ENCODE assay signal across 8 cellular contexts in genomic region chr12:125186471-125187147, GRCh38. TPM values are rescaled to one million over a fixed set of nuclear protein-coding genes. Genes with fewer than 3 reads are reported as not detected.
DNase-seq lines count a peak whose midpoint lies in the region; FAIRE-seq and TF ChIP-seq lines count a peak whose summit lies in the region.

No MANE protein-coding gene starts in this region.

- no peak overlapping the region for H3K27ac Mint-ChIP-seq in activated naive CD8-positive, alpha-beta T cell
- H3K27ac Mint-ChIP-seq in activated naive CD8-positive, alpha-beta T cell treated with anti-CD3 and anti-CD28 coated beads for 36 hours = no peak overlapping the region
- H3K27ac Mint-ChIP-seq in type B pancreatic cell = no peak overlapping the region

- no peak overlapping the region for H3K9ac ChIP-seq in OCI-LY3 (ENCODE audit: low read length)
- H3K9ac ChIP-seq in kidney (ENCODE audit: low read length in 2 of 2) = no peak overlapping the region

- H3K4me1 ChIP-seq in OCI-LY3 (ENCODE audit: low read length) (peaks cover 17% of the 10 kb centered on the region), kidney (ENCODE audit: control insufficient read depth in 1 of 2, insufficient read depth in 1 of 2, low read depth in 1 of 2, low read length in 2 of 2) (peaks cover 0 to 15% of the 10 kb centered on the region in 2 donors)

- no peaks in the 10 kb centered on the region for H3K36me3 Mint-ChIP-seq in activated naive CD8-positive, alpha-beta T cell
- H3K36me3 Mint-ChIP-seq in activated naive CD8-positive, alpha-beta T cell treated with anti-CD3 and anti-CD28 coated beads for 36 hours = no peaks in the 10 kb centered on the region
- no peaks in the 10 kb centered on the region for H3K36me3 Mint-ChIP-seq in type B pancreatic cell

- peaks cover 23% of the 10 kb centered on the region for H3K27me3 ChIP-seq in OCI-LY3 (ENCODE audit: low read depth, low read length)

- no peaks in the 10 kb centered on the region for H3K9me3 ChIP-seq in OCI-LY3 (ENCODE audit: insufficient read depth, low read length)
- H3K9me3 ChIP-seq in kidney (ENCODE audit: control insufficient read depth in 1 of 2, low read length in 2 of 2) = no peaks in the 10 kb centered on the region

- TF ChIP-seq CTCF in OCI-LY3 (IDR thresholded peaks at IDR 0.05; ENCODE audit: low read depth, low read length) = no peak
- no peak for TF ChIP-seq CTCF in type B pancreatic cell (conservative IDR thresholded peaks at IDR 0.05)
- TF ChIP-seq CTCF in kidney (IDR thresholded peaks at IDR 0.05; ENCODE audit: borderline replicate concordance, extremely low read depth, insufficient read depth) = no peak

- H3K79me2 ChIP-seq in OCI-LY3 (ENCODE audit: low read length) = no peaks in the 10 kb centered on the region

- H3K4me3 ChIP-seq in OCI-LY3 (ENCODE audit: low read length) (peak overlapping the region; percentile 61; the same call in 1 of the 2 replicates), iPS-11a (ENCODE audit: low read depth, low read length) (peak overlapping the region; percentile 75), kidney (ENCODE audit: low read length in 2 of 2) (no peak overlapping the region)

- peaks cover 16% of the 10 kb centered on the region for H3K4me1 Mint-ChIP-seq in activated naive CD8-positive, alpha-beta T cell (ENCODE audit: low read depth)
- H3K4me1 Mint-ChIP-seq in activated naive CD8-positive, alpha-beta T cell treated with anti-CD3 and anti-CD28 coated beads for 36 hours = peaks cover 3% of the 10 kb centered on the region
- peaks cover 11% of the 10 kb centered on the region for H3K4me1 Mint-ChIP-seq in type B pancreatic cell (ENCODE audit: unreplicated experiment)

- H3K4me3 Mint-ChIP-seq in activated naive CD8-positive, alpha-beta T cell = peak overlapping the region; percentile 27
- no peak overlapping the region for H3K4me3 Mint-ChIP-seq in activated naive CD8-positive, alpha-beta T cell treated with anti-CD3 and anti-CD28 coated beads for 36 hours
- peak overlapping the region; percentile 68 for H3K4me3 Mint-ChIP-seq in type B pancreatic cell

- H2AFZ ChIP-seq in OCI-LY3 (ENCODE audit: low read depth, low read length) = no peak overlapping the region

- no peaks in the 10 kb centered on the region for H4K20me1 ChIP-seq in OCI-LY3 (ENCODE audit: insufficient read depth, low read length)

- peaks cover 38% of the 10 kb centered on the region for H3K27me3 Mint-ChIP-seq in activated naive CD8-positive, alpha-beta T cell
- H3K27me3 Mint-ChIP-seq in activated naive CD8-positive, alpha-beta T cell treated with anti-CD3 and anti-CD28 coated beads for 36 hours = peaks cover 83% of the 10 kb centered on the region
- peaks cover 83% of the 10 kb centered on the region for H3K27me3 Mint-ChIP-seq in type B pancreatic cell

- intact Hi-C loops in kidney (cut with DNase I) = no loop called here

- no peaks in the 10 kb centered on the region for H3K36me3 ChIP-seq in OCI-LY3 (replicated peaks; ENCODE audit: low read depth, low read length)
- no peaks in the 10 kb centered on the region for H3K36me3 ChIP-seq in kidney (ENCODE audit: control insufficient read depth in 1 of 2, insufficient read depth in 2 of 2, low read length in 2 of 2)

- no peak for FAIRE-seq in kidney (lab: Jason Lieb, UNC)

- H3K4me2 ChIP-seq in OCI-LY3 (ENCODE audit: low read length) = peak overlapping the region; percentile 41

- no peaks in the 10 kb centered on the region for H3K9me3 Mint-ChIP-seq in activated naive CD8-positive, alpha-beta T cell (ENCODE audit: low read depth)
- H3K9me3 Mint-ChIP-seq in activated naive CD8-positive, alpha-beta T cell treated with anti-CD3 and anti-CD28 coated beads for 36 hours = no peaks in the 10 kb centered on the region
- no peaks in the 10 kb centered on the region for H3K9me3 Mint-ChIP-seq in type B pancreatic cell

- no peak for DNase-seq in activated naive CD8-positive, alpha-beta T cell treated with anti-CD3 and anti-CD28 coated beads for 36 hours
- DNase-seq in type B pancreatic cell (ENCODE audit: extremely low spot score, unreplicated experiment) (no peak), AML-193 (lab: John Stamatoyannopoulos, UW) (no peak), NCI-H187 (lab: John Stamatoyannopoulos, UW) (no peak), kidney (no peak)

- no peak overlapping the region for H3K27ac ChIP-seq in OCI-LY3 (ENCODE audit: low read length)
- H3K27ac ChIP-seq in kidney (ENCODE audit: low read depth in 2 of 2, low read length in 2 of 2) = no peak overlapping the region

RNA-seq across cellular contexts. Expression of gene TMEM132B, which starts 0.4 kb away (rescaled TPM):
- not detected for total RNA-seq in activated naive CD8-positive, alpha-beta T cell treated with anti-CD3 and anti-CD28 coated beads for 36 hours
- total RNA-seq in type B pancreatic cell (ENCODE audit: low replicate concordance) (14.1 and 25.4 TPM in 2 replicates), kidney (0.60 TPM)
- polyA plus RNA-seq in kidney (ENCODE audit: insufficient read depth, low read depth, low replicate concordance) = 0.06 TPM

Comparison
In these comparisons a context has a peak if more than half of its experiments do, and no peak if none do; other contexts are left out.
1. H3K4me3 ChIP-seq: peak in OCI-LY3 (single experiment) and iPS-11a (single experiment); none in kidney (0 of 2).